In the genomic region with DNA sequence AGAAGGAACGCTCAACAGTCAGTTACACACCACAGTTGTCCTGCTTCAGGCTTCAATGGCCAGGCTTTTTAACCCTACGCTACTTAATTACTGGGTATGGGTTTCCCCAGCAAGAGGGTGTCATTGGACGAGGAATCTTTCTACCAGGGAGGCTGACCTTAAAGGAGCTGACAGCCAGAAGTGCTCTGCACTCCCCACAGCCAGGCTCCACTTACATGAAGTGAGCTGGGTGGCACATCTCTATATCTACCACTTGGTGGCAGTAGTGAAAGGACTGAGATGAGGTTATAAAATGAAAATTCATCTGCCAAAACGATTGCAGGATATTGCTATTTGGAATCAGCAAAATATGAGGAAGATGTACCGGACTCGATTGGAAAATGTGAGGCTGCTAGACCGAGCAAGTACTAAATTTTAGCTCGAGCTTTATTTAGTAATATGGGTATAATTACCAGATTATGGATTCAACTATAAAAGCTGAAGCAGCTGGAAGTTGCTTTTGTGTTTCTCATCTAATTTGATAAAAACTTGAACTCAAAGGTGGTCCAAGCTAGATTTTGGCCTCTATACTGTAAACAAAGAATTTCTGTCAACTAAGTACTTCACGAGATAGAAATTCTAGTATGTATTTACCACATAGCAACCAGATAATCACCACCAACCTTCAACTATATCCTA, we compare ENCODE assay signal across 1 cellular context.
TF ChIP-seq lines count a peak whose summit lies in the region.

No MANE protein-coding gene starts in this region.

TF ChIP-seq in GM12878, 131 proteins besides CTCF, POLR2A, EP300 and RAD21 (continued from another document):
- TF ChIP-seq, protein P1, sequence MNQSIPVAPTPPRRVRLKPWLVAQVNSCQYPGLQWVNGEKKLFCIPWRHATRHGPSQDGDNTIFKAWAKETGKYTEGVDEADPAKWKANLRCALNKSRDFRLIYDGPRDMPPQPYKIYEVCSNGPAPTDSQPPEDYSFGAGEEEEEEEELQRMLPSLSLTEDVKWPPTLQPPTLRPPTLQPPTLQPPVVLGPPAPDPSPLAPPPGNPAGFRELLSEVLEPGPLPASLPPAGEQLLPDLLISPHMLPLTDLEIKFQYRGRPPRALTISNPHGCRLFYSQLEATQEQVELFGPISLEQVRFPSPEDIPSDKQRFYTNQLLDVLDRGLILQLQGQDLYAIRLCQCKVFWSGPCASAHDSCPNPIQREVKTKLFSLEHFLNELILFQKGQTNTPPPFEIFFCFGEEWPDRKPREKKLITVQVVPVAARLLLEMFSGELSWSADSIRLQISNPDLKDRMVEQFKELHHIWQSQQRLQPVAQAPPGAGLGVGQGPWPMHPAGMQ (IDR thresholded peaks at IDR 0.05; ENCODE audit: borderline replicate concordance), result no peak
- TF ChIP-seq EZH2 (IDR thresholded peaks at IDR 0.05; ENCODE audit: borderline replicate concordance, control insufficient read depth, low read depth, low read length), result no peak
- no peak for TF ChIP-seq STAT3 (IDR thresholded peaks at IDR 0.05; ENCODE audit: low read depth, low read length)
- peak; percentile 56 for TF ChIP-seq SMC3 (IDR thresholded peaks at IDR 0.05; ENCODE audit: borderline replicate concordance, low read length)
- no peak for TF ChIP-seq FOXM1 (IDR thresholded peaks at IDR 0.05; ENCODE audit: low read depth, low read length)
TF ChIP-seq in GM12878: peak in this region for 1.
